In the genomic region with DNA sequence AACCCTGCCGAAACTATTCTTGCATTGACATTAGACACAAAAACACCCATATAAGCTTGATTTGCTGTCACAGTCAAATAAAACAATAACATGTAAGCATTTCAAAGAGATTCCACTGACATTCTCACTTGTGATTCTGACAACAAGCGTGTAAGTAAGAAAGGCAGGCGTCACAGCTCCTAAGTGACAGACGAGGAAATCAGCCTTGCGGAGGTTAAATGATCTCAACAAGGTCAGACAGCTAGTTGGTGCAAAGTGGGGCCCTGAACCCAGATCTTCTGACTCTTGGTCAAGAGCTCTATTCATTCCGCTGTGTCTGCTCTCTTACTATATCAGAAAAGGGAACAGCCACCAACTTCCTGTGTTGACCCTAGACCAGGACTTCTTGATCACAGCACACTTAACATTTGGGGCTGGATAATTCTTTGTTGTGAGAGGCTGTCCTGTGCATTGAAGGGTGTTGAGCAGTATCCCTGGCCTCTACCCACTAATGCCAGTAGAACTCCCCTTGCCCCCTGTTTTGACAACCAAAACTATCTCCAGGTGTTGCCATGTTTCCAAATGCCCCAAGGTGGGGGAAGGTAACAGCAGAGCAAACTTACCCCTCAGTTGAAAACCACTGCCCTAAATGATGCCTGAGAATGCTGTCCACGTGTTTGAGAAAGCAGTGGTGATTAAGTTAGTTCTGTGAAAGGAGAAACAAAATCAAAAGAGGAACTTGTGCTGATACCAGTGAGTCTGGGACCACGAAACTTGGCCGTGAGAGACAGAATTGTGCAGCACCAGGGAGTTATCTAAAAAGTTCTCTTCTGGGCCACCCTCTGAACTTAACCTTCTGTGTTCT, we compare ENCODE assay signal across 9 cellular contexts.
A peak's percentile ranks its signal among the peaks of the same experiment; 100 is the strongest.
DNase-seq lines count a peak whose midpoint lies in the region; ATAC-seq and TF ChIP-seq lines count a peak whose summit lies in the region.
"Had no signal": no experiment of that assay in that cellular context is flagged by ENCODE, and none has a peak within 500 bp of the region (broad histone marks: within the 10 kb centered on the region; RNA-seq: fewer than 3 reads in every experiment).

No MANE protein-coding gene starts in this region.

- peak overlapping the region in 1 of 2 donors; percentile 22 for H3K27ac ChIP-seq in right atrium auricular region

- no peaks in the 10 kb centered on the region for H3K36me3 ChIP-seq in HAP-1 (replicated peaks)
- no peaks in the 10 kb centered on the region for H3K36me3 ChIP-seq in right atrium auricular region

- in situ Hi-C loops in HAP-1 (cut with MboI; ENCODE audit: low sequenced_read_pairs), result no loop called here

- DNase-seq in GDM1 (lab: John Stamatoyannopoulos, UW) (peak; percentile 22), NOMO-1 (lab: John Stamatoyannopoulos, UW; ENCODE audit: unreplicated experiment in 2 of 2) (peak; percentile 71 to 76), islet precursor cell (peak; percentile 22), NCI-H1436 (lab: John Stamatoyannopoulos, UW) (no peak), NCI-H2196 treated with DMSO at 0.1 percent for 48 hours (lab: John Stamatoyannopoulos, UW; ENCODE audit: unreplicated experiment) (no peak), HAP-1 (ENCODE audit: low spot score in 2 of 2) (no peak), right atrium auricular region (ENCODE audit: low spot score) (no peak)

- H3K27me3 ChIP-seq in HAP-1 (ENCODE audit: low read depth) (no peaks in the 10 kb centered on the region), right atrium auricular region (no peaks in the 10 kb centered on the region)

- no peak for TF ChIP-seq CTCF in right atrium auricular region (IDR thresholded peaks at IDR 0.05)

- H3K4me3 ChIP-seq in HAP-1 (no peak overlapping the region), right atrium auricular region (no peak overlapping the region)
- H3K4me3 ChIP-seq: skin epidermis had no signal

- peak; percentile 79 for ATAC-seq in GM21717 (IDR thresholded peaks at IDR 0.05; ENCODE audit: unreplicated experiment)

- H3K9me3 ChIP-seq in HAP-1 (no peaks in the 10 kb centered on the region), right atrium auricular region (no peaks in the 10 kb centered on the region)

- H3K4me1 ChIP-seq in HAP-1 (no peaks in the 10 kb centered on the region), right atrium auricular region (peaks cover 0 to 36% of the 10 kb centered on the region in 2 donors)

Comparison
In these comparisons a context has a peak if more than half of its experiments do, and no peak if none do; other contexts are left out.
1. DNase-seq: peak in GDM1 (single experiment), NOMO-1 (2 of 2) and islet precursor cell (single experiment); none in NCI-H1436 (single experiment), NCI-H2196 treated with DMSO at 0.1 percent for 48 hours (single experiment), HAP-1 (0 of 2) and right atrium auricular region (single experiment).